Comparison of ENCODE assay signal across 22 cellular contexts in the genomic region with DNA sequence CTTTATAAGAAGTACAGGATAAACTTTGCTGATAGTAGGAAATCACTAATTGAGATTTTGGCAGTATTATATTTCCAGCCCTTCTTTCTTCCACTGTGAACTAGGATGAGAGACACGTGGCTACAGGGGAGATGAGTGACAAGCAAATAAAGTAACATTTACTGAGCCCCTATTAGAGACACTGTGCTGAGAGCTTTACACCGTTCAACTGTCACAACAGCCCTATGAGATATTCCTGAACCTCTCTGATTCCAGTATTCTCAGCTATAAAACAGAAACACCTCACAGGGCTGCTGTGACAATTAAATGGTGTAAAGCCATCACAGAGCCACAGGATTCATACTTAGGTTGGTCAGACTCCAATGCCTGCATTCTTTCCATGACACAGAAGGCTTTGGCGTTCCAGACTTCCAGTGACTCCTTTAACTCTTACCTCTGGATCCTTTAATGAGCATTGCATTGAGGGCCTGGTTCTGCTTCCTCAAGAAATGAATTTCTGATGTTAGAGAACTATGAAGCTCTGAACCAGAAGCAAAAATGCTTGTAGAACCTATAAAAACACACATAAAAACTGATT.
A peak's percentile ranks its signal among the peaks of the same experiment; 100 is the strongest.
DNase-seq lines count a peak whose midpoint lies in the region; ATAC-seq and TF ChIP-seq lines count a peak whose summit lies in the region.
"Had no signal": no experiment of that assay in that cellular context is flagged by ENCODE, and none has a peak within 500 bp of the region (broad histone marks: within the 10 kb centered on the region; RNA-seq: fewer than 3 reads in every experiment).

No MANE protein-coding gene starts in this region.

- TF ChIP-seq CTCF in WTC11 (IDR thresholded peaks at IDR 0.05) (no peak), fibroblast of villous mesenchyme (IDR thresholded peaks at IDR 0.05; ENCODE audit: insufficient read depth, low read depth, low read length) (no peak), neural cell (IDR thresholded peaks at IDR 0.05; ENCODE audit: poor library complexity, severe bottlenecking) (no peak)

- H3K4me1 ChIP-seq in thymus (ENCODE audit: control insufficient read depth, insufficient read depth, low read length): no peaks in the 10 kb centered on the region

- peak; percentile 87 for TF ChIP-seq EP300 in neural cell (conservative IDR thresholded peaks at IDR 0.05; ENCODE audit: poor library complexity, severe bottlenecking)

- CTCF ChIA-PET in WTC11 (lab: Charles Lee): no interaction called here

- no peak overlapping the region for H3K4me3 Mint-ChIP-seq in WTC11
- H3K4me3 Mint-ChIP-seq: activated naive CD4-positive, alpha-beta T cell treated with anti-CD3 and anti-CD28 coated beads for 36 hours; activated T-cell treated with anti-CD3 and anti-CD28 coated beads, Interleukin-2, amount 50 U/mL, for 24 hours; dendritic cell treated with granulocyte-macrophage colony-stimulating factor and Interleukin-4, amounts not matched to agents 40 ng/mL and 50 ng/mL, for 4 days; H9; stimulated activated naive CD8-positive, alpha-beta T cell treated with anti-CD3 and anti-CD28 coated beads, Interleukin-15, amount 100 ng/mL, for 72 hours had no signal

- H3K79me2 ChIP-seq in neural cell (replicated peaks; ENCODE audit: insufficient read depth, low read length): no peaks in the 10 kb centered on the region

- no peaks in the 10 kb centered on the region for H3K9me2 ChIP-seq in neural cell (ENCODE audit: insufficient read depth, low read length)

- H3K27me3 ChIP-seq in neural cell (ENCODE audit: insufficient read depth, low read depth, low read length) (no peaks in the 10 kb centered on the region), thymus (ENCODE audit: control insufficient read depth, insufficient read depth) (no peaks in the 10 kb centered on the region)

- no peak for DNase-seq in WTC11 (ENCODE audit: low spot score)
- DNase-seq in fibroblast of villous mesenchyme (ENCODE audit: low read depth): peak; percentile 42
- DNase-seq in C1 segment of cervical spinal cord (lab: John Stamatoyannopoulos, UW): no peak
- DNase-seq: activated CD4-positive, alpha-beta T cell treated with anti-CD3 and anti-CD28 coated beads for 1 hour; activated naive CD4-positive, alpha-beta T cell treated with anti-CD3 and anti-CD28 coated beads for 36 hours; activated T-cell treated with anti-CD3 and anti-CD28 coated beads, Interleukin-2, amount 50 U/mL, for 24 hours; amniotic stem cell; caudate nucleus; DMS79; H9; head of caudate nucleus; left colon; mesenchymal stem cell; NCI-H1436 treated with DMSO at 0.1 percent for 48 hours; NCI-H510A; stimulated activated naive CD8-positive, alpha-beta T cell treated with anti-CD3 and anti-CD28 coated beads, Interleukin-15, amount 100 ng/mL, for 72 hours had no signal

- 97% methylated on average over 3 of the region's 3 CpGs for WGBS in thymus

- TF ChIP-seq RAD21 in neural cell (conservative IDR thresholded peaks at IDR 0.05): no peak

- H3K4me1 Mint-ChIP-seq in WTC11: peaks cover 42% of the 10 kb centered on the region
- H3K4me1 Mint-ChIP-seq: stimulated activated naive CD8-positive, alpha-beta T cell treated with anti-CD3 and anti-CD28 coated beads, Interleukin-15, amount 100 ng/mL, for 72 hours had no signal

- peaks cover 49% of the 10 kb centered on the region for H3K36me3 Mint-ChIP-seq in WTC11

- no peak overlapping the region for H2AFZ ChIP-seq in neural cell (ENCODE audit: low read depth, low read length)

- POLR2A ChIA-PET in WTC11 (lab: Charles Lee): no interaction called here

- peak overlapping the region; percentile 86; the same call in 1 of the 2 replicates for H3K27ac Mint-ChIP-seq in WTC11
- H3K27ac Mint-ChIP-seq: activated naive CD4-positive, alpha-beta T cell treated with anti-CD3 and anti-CD28 coated beads for 36 hours; dendritic cell treated with granulocyte-macrophage colony-stimulating factor and Interleukin-4, amounts not matched to agents 40 ng/mL and 50 ng/mL, for 4 days had no signal

- H3K9me3 ChIP-seq in neural cell (ENCODE audit: low read length) (no peaks in the 10 kb centered on the region), thymus (ENCODE audit: control insufficient read depth) (no peaks in the 10 kb centered on the region)

- no peaks in the 10 kb centered on the region for H3K27me3 Mint-ChIP-seq in WTC11 (ENCODE audit: low read depth)
- H3K27me3 Mint-ChIP-seq: activated T-cell treated with anti-CD3 and anti-CD28 coated beads, Interleukin-2, amount 50 U/mL, for 24 hours; dendritic cell treated with granulocyte-macrophage colony-stimulating factor and Interleukin-4, amounts not matched to agents 40 ng/mL and 50 ng/mL, for 4 days; stimulated activated naive CD8-positive, alpha-beta T cell treated with anti-CD3 and anti-CD28 coated beads, Interleukin-15, amount 100 ng/mL, for 72 hours had no signal

- no peaks in the 10 kb centered on the region for H3K9me3 Mint-ChIP-seq in WTC11
- H3K9me3 Mint-ChIP-seq: activated naive CD4-positive, alpha-beta T cell treated with anti-CD3 and anti-CD28 coated beads for 36 hours; activated T-cell treated with anti-CD3 and anti-CD28 coated beads, Interleukin-2, amount 50 U/mL, for 24 hours; dendritic cell treated with granulocyte-macrophage colony-stimulating factor and Interleukin-4, amounts not matched to agents 40 ng/mL and 50 ng/mL, for 4 days; H9; stimulated activated naive CD8-positive, alpha-beta T cell treated with anti-CD3 and anti-CD28 coated beads, Interleukin-15, amount 100 ng/mL, for 72 hours had no signal

- H3K27ac ChIP-seq in neural cell (ENCODE audit: low read length) (peak overlapping the region; percentile 17), thymus (ENCODE audit: low read depth) (peak overlapping the region; percentile 21)
- H3K27ac ChIP-seq: KMS-11 had no signal

- ATAC-seq in WTC11 (no peak), HG02885 (IDR thresholded peaks at IDR 0.05; ENCODE audit: poor library complexity, unreplicated experiment) (no peak), GM19397 (IDR thresholded peaks at IDR 0.05; ENCODE audit: unreplicated experiment) (no peak)
- ATAC-seq: left colon; stimulated activated naive CD8-positive, alpha-beta T cell treated with anti-CD3 and anti-CD28 coated beads, Interleukin-15, amount 100 ng/mL, for 72 hours had no signal

- H3K4me3 ChIP-seq in fibroblast of villous mesenchyme (ENCODE audit: low read depth, low read length) (no peak overlapping the region), neural cell (ENCODE audit: low read length) (no peak overlapping the region), thymus (ENCODE audit: low read length) (no peak overlapping the region)

- H3K9ac ChIP-seq in neural cell (ENCODE audit: low read length): no peak overlapping the region
- H3K9ac ChIP-seq: KMS-11 had no signal

- H4K20me1 ChIP-seq in neural cell (ENCODE audit: insufficient read depth): no peaks in the 10 kb centered on the region

- H3K36me3 ChIP-seq in neural cell (ENCODE audit: insufficient read depth, low read length): peaks cover 4% of the 10 kb centered on the region
- H3K36me3 ChIP-seq in thymus (ENCODE audit: control insufficient read depth, insufficient read depth): peaks cover 75% of the 10 kb centered on the region

- H3F3A ChIP-seq in neural cell (ENCODE audit: insufficient read depth, low read length, poor library complexity, severe bottlenecking): peaks cover 3% of the 10 kb centered on the region

- no peak overlapping the region for H3K4me2 ChIP-seq in neural cell (ENCODE audit: low read length)
- H3K4me2 ChIP-seq: KMS-11 had no signal

TF ChIP-seq in WTC11, 78 proteins besides CTCF, POLR2A, EP300 and RAD21:
- TF ChIP-seq PRRX2 (CRISPR knock-in tag; IDR thresholded peaks at IDR 0.05) (no peak), RORB (CRISPR knock-in tag; IDR thresholded peaks at IDR 0.05) (no peak), GTF2I (CRISPR knock-in tag; conservative IDR thresholded peaks at IDR 0.05) (no peak)
- TF ChIP-seq, protein P1, sequence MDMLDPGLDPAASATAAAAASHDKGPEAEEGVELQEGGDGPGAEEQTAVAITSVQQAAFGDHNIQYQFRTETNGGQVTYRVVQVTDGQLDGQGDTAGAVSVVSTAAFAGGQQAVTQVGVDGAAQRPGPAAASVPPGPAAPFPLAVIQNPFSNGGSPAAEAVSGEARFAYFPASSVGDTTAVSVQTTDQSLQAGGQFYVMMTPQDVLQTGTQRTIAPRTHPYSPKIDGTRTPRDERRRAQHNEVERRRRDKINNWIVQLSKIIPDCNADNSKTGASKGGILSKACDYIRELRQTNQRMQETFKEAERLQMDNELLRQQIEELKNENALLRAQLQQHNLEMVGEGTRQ (CRISPR knock-in tag; IDR thresholded peaks at IDR 0.05): no peak

TF ChIP-seq in neural cell, 6 proteins besides CTCF, POLR2A, EP300 and RAD21:
- TF ChIP-seq MXI1 (conservative IDR thresholded peaks at IDR 0.05; ENCODE audit: poor library complexity, severe bottlenecking) (peak; percentile 31), POLR2AphosphoS5 (IDR thresholded peaks at IDR 0.05) (peak; percentile 90), EZH2 (IDR thresholded peaks at IDR 0.05; ENCODE audit: borderline replicate concordance, insufficient read depth, low read length, poor library complexity, severe bottlenecking) (no peak), SMC3 (conservative IDR thresholded peaks at IDR 0.05; ENCODE audit: poor library complexity) (no peak)
- TF ChIP-seq, protein P2, sequence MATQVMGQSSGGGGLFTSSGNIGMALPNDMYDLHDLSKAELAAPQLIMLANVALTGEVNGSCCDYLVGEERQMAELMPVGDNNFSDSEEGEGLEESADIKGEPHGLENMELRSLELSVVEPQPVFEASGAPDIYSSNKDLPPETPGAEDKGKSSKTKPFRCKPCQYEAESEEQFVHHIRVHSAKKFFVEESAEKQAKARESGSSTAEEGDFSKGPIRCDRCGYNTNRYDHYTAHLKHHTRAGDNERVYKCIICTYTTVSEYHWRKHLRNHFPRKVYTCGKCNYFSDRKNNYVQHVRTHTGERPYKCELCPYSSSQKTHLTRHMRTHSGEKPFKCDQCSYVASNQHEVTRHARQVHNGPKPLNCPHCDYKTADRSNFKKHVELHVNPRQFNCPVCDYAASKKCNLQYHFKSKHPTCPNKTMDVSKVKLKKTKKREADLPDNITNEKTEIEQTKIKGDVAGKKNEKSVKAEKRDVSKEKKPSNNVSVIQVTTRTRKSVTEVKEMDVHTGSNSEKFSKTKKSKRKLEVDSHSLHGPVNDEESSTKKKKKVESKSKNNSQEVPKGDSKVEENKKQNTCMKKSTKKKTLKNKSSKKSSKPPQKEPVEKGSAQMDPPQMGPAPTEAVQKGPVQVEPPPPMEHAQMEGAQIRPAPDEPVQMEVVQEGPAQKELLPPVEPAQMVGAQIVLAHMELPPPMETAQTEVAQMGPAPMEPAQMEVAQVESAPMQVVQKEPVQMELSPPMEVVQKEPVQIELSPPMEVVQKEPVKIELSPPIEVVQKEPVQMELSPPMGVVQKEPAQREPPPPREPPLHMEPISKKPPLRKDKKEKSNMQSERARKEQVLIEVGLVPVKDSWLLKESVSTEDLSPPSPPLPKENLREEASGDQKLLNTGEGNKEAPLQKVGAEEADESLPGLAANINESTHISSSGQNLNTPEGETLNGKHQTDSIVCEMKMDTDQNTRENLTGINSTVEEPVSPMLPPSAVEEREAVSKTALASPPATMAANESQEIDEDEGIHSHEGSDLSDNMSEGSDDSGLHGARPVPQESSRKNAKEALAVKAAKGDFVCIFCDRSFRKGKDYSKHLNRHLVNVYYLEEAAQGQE (IDR thresholded peaks at IDR 0.05; ENCODE audit: borderline replicate concordance): peak; percentile 23
